In the genomic region with DNA sequence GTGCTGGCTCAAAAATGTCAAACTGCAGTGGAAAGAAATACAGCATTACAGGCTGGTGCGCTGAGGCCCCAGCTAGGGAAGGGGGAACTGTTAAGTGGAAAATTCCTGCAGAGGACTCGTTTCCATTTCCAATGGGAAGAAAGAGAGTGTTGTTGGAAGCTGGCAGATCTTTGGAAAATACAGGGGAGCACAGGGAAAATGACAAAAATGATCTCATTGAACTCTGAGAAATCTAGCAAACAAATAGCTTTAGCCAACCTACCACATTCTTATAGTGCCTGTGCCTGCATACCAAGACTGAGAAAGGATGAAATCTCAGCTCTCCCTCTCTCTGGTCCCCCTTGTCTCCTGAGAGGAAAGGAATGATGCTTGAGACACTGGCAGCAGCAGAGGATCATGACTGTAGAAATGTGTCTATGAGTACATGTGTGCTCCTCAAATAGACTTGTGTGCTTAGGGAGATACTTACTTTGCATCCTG, we compare ENCODE assay signal across 8 cellular contexts.
DNase-seq lines count a peak whose midpoint lies in the region; ATAC-seq and TF ChIP-seq lines count a peak whose summit lies in the region.

No MANE protein-coding gene starts in this region.

- intact Hi-C loops in CD8-positive, alpha-beta T cell (cut with DNase I, micrococcal nuclease) = no loop called here

- no peaks in the 10 kb centered on the region for H3F3A ChIP-seq in MM.1S (ENCODE audit: insufficient read depth, low read length)

- no peak overlapping the region for H3K27ac ChIP-seq in MM.1S (ENCODE audit: low read length)
- no peak overlapping the region for H3K27ac ChIP-seq in CD8-positive, alpha-beta T cell (ENCODE audit: low read depth, low read length)

- CTCF ChIA-PET in CD8-positive, alpha-beta T cell (lab: Charles Lee) = no interaction called here

- no peaks in the 10 kb centered on the region for H3K9me3 ChIP-seq in MM.1S (replicated peaks; ENCODE audit: insufficient read depth, low read length)
- H3K9me3 ChIP-seq in CD8-positive, alpha-beta T cell (ENCODE audit: low read length) = no peaks in the 10 kb centered on the region

- no peak overlapping the region for H3K9ac ChIP-seq in MM.1S (ENCODE audit: low read length)

- no peaks in the 10 kb centered on the region for H3K36me3 ChIP-seq in MM.1S (replicated peaks; ENCODE audit: insufficient read depth, low read length)
- no peaks in the 10 kb centered on the region for H3K36me3 ChIP-seq in CD8-positive, alpha-beta T cell (ENCODE audit: insufficient read depth, low read length)

- peaks cover 2% of the 10 kb centered on the region for H3K36me3 Mint-ChIP-seq in neural crest cell (ENCODE audit: low read depth)
- no peaks in the 10 kb centered on the region for H3K36me3 Mint-ChIP-seq in CD8-positive, alpha-beta T cell

- peak overlapping the region; percentile 89 for H3K4me3 Mint-ChIP-seq in neural crest cell
- no peak overlapping the region for H3K4me3 Mint-ChIP-seq in CD8-positive, alpha-beta T cell

- no peak overlapping the region for H3K4me3 ChIP-seq in MM.1S (ENCODE audit: low read length)
- H3K4me3 ChIP-seq in CD8-positive, alpha-beta T cell (ENCODE audit: low read depth, low read length) = no peak overlapping the region

- no peaks in the 10 kb centered on the region for H4K20me1 ChIP-seq in MM.1S (ENCODE audit: insufficient read depth, low read length)

- peaks cover 35% of the 10 kb centered on the region for H3K4me1 Mint-ChIP-seq in neural crest cell
- peaks cover 15% of the 10 kb centered on the region for H3K4me1 Mint-ChIP-seq in CD8-positive, alpha-beta T cell (ENCODE audit: low read depth)

- DNase-seq in AG20443 (ENCODE audit: low spot score) (peak; percentile 40), MM.1S (no peak), epidermal melanocyte (ENCODE audit: insufficient read length, low spot score) (peak; percentile 34), neural crest cell (ENCODE audit: low read depth, low spot score) (no peak), kidney glomerular epithelial cell (lab: John Stamatoyannopoulos, UW) (no peak)
- DNase-seq in CD8-positive, alpha-beta T cell = no peak

- H3K4me1 ChIP-seq in MM.1S (ENCODE audit: low read length) = no peaks in the 10 kb centered on the region
- no peaks in the 10 kb centered on the region for H3K4me1 ChIP-seq in CD8-positive, alpha-beta T cell (ENCODE audit: insufficient read depth, low read length)

- POLR2A ChIA-PET in CD8-positive, alpha-beta T cell (lab: Charles Lee) = no interaction called here

- no peak overlapping the region for H3K27ac Mint-ChIP-seq in neural crest cell (ENCODE audit: unreplicated experiment)
- H3K27ac Mint-ChIP-seq in CD8-positive, alpha-beta T cell = no peak overlapping the region

- H3K4me2 ChIP-seq in MM.1S (ENCODE audit: low read depth, low read length) = peak overlapping the region; percentile 52; the same call in 1 of the 2 replicates

- H3K9me2 ChIP-seq in MM.1S (replicated peaks; ENCODE audit: insufficient read depth, low read length) = no peaks in the 10 kb centered on the region

- H3K9me3 Mint-ChIP-seq in neural crest cell = peaks cover 6% of the 10 kb centered on the region
- no peaks in the 10 kb centered on the region for H3K9me3 Mint-ChIP-seq in CD8-positive, alpha-beta T cell

- H2AFZ ChIP-seq in MM.1S (ENCODE audit: low read length) = no peak overlapping the region; the same call in 1 of the 2 replicates

- H3K79me2 ChIP-seq in MM.1S (ENCODE audit: low read length) = no peaks in the 10 kb centered on the region

- H3K27me3 ChIP-seq in MM.1S (replicated peaks; ENCODE audit: insufficient read depth, low read length) = no peaks in the 10 kb centered on the region
- H3K27me3 ChIP-seq in CD8-positive, alpha-beta T cell (ENCODE audit: insufficient read depth, low read length) = no peaks in the 10 kb centered on the region

- no peak for ATAC-seq in CD8-positive, alpha-beta T cell
- ATAC-seq in GM21576 (IDR thresholded peaks at IDR 0.05; ENCODE audit: unreplicated experiment) = no peak
- no peak for ATAC-seq in HG02938 (IDR thresholded peaks at IDR 0.05; ENCODE audit: unreplicated experiment)

- H3K27me3 Mint-ChIP-seq in neural crest cell (ENCODE audit: low read depth) = no peaks in the 10 kb centered on the region
- peaks cover 32% of the 10 kb centered on the region for H3K27me3 Mint-ChIP-seq in CD8-positive, alpha-beta T cell (ENCODE audit: low read depth)

- TF ChIP-seq CTCF in MM.1S (IDR thresholded peaks at IDR 0.05; ENCODE audit: low read length) = no peak
- TF ChIP-seq CTCF in neural crest cell (conservative IDR thresholded peaks at IDR 0.05) = no peak
- TF ChIP-seq CTCF in CD8-positive, alpha-beta T cell (IDR thresholded peaks at IDR 0.05) = no peak

Comparison
In these comparisons a context has a peak if more than half of its experiments do, and no peak if none do; other contexts are left out.
1. DNase-seq: peak in AG20443 (single experiment) and epidermal melanocyte (single experiment); none in MM.1S (single experiment), neural crest cell (single experiment), kidney glomerular epithelial cell (single experiment) and CD8-positive, alpha-beta T cell (0 of 7).